8 cellular contexts compared by ENCODE assay signal in genomic region chr1:37930246-37931142, GRCh38. TPM values are rescaled to one million over a fixed set of nuclear protein-coding genes. Genes with fewer than 3 reads are reported as not detected.
DNase-seq lines count a peak whose midpoint lies in the region; ATAC-seq and TF ChIP-seq lines count a peak whose summit lies in the region.

No MANE protein-coding gene starts in this region.

- H3K4me2 ChIP-seq in GM23248 (ENCODE audit: unreplicated experiment) (peak overlapping the region; percentile 59), neural progenitor cell (peak overlapping the region; percentile 97)

- H3K4me1 ChIP-seq in GM23248 (ENCODE audit: insufficient read depth) (peaks cover 14% of the 10 kb centered on the region), duodenal mucosa (ENCODE audit: control insufficient read depth in 1 of 2, insufficient read depth in 2 of 2, low read length in 2 of 2) (peaks cover 11 to 20% of the 10 kb centered on the region in 2 donors), neural progenitor cell (peaks cover 11% of the 10 kb centered on the region), mucosa of descending colon (ENCODE audit: low read depth) (peaks cover 3% of the 10 kb centered on the region)

- H3K9me3 ChIP-seq in GM23248 (ENCODE audit: low read depth) (no peaks in the 10 kb centered on the region), duodenal mucosa (ENCODE audit: control insufficient read depth in 1 of 2, low read length in 2 of 2) (no peaks in the 10 kb centered on the region), neural progenitor cell (ENCODE audit: low read depth) (no peaks in the 10 kb centered on the region), mucosa of descending colon (no peaks in the 10 kb centered on the region)

- 82 to 83% methylated on average over 13 of the region's 13 CpGs for WGBS in GM23248 (ENCODE audit: low coverage in 1 of 2, low lambda C conversion rate in 2 of 2, missing lambda C conversion rate in 2 of 2), 2 experiments

- no peaks in the 10 kb centered on the region for H3K9me2 ChIP-seq in GM23248 (ENCODE audit: insufficient read depth)

- H3K4me3 Mint-ChIP-seq in T-helper 2 cell treated with Interferon-gamma antibody and Interleukin-4, amounts not matched to agents 5 μg/mL and 100 μg/mL, for 36 hours = peak overlapping the region; percentile 95
- peak overlapping the region; percentile 93 for H3K4me3 Mint-ChIP-seq in neural progenitor cell

- peak overlapping the region; percentile 78 for H3K27ac Mint-ChIP-seq in T-helper 2 cell treated with Interferon-gamma antibody and Interleukin-4, amounts not matched to agents 5 μg/mL and 100 μg/mL, for 36 hours
- no peak overlapping the region for H3K27ac Mint-ChIP-seq in neural progenitor cell

- no peak for ATAC-seq in GM21447 (IDR thresholded peaks at IDR 0.05; ENCODE audit: unreplicated experiment)
- ATAC-seq in mucosa of descending colon = no peak
- no peak for ATAC-seq in HG03175 (IDR thresholded peaks at IDR 0.05; ENCODE audit: unreplicated experiment)

- H3K27me3 ChIP-seq in GM23248 (replicated peaks; ENCODE audit: insufficient read depth) (no peaks in the 10 kb centered on the region), duodenal mucosa (ENCODE audit: control insufficient read depth in 1 of 2, insufficient read depth in 2 of 2, low read length in 2 of 2) (no peaks in the 10 kb centered on the region), neural progenitor cell (no peaks in the 10 kb centered on the region)

- H3F3A ChIP-seq in GM23248 (ENCODE audit: insufficient read depth) (peaks cover 19% of the 10 kb centered on the region), neural progenitor cell (ENCODE audit: low read depth) (peaks cover 21% of the 10 kb centered on the region)

- H3K4me3 ChIP-seq in GM23248 (peak overlapping the region; percentile 67), duodenal mucosa (ENCODE audit: low read depth in 1 of 2, low read length in 2 of 2) (peak overlapping the region; percentile 81 to 89), neural progenitor cell (peak overlapping the region; percentile 88), mucosa of descending colon (no peak overlapping the region)

- H3K79me2 ChIP-seq in GM23248 (ENCODE audit: insufficient read depth) = peaks cover 59% of the 10 kb centered on the region
- H3K79me2 ChIP-seq in neural progenitor cell (ENCODE audit: low read depth) = peaks cover 44% of the 10 kb centered on the region

- peaks cover 10% of the 10 kb centered on the region; the same call in 1 of the 2 replicates for H3K36me3 ChIP-seq in GM23248 (ENCODE audit: low read depth)
- H3K36me3 ChIP-seq in duodenal mucosa (ENCODE audit: control insufficient read depth in 1 of 2, insufficient read depth in 2 of 2, low read length in 2 of 2) = peaks cover 0 to 7% of the 10 kb centered on the region in 2 donors
- H3K36me3 ChIP-seq in neural progenitor cell = no peaks in the 10 kb centered on the region
- H3K36me3 ChIP-seq in mucosa of descending colon (ENCODE audit: low read depth) = no peaks in the 10 kb centered on the region

- H3K27me3 Mint-ChIP-seq in T-helper 2 cell treated with Interferon-gamma antibody and Interleukin-4, amounts not matched to agents 5 μg/mL and 100 μg/mL, for 36 hours (ENCODE audit: low read depth) = no peaks in the 10 kb centered on the region
- no peaks in the 10 kb centered on the region for H3K27me3 Mint-ChIP-seq in neural progenitor cell (ENCODE audit: insufficient read depth, low read depth)

- H4K20me1 ChIP-seq in GM23248 (ENCODE audit: insufficient read depth) = no peaks in the 10 kb centered on the region
- no peaks in the 10 kb centered on the region for H4K20me1 ChIP-seq in neural progenitor cell (ENCODE audit: low read depth)

- peak overlapping the region; percentile 68 for H3K9ac ChIP-seq in GM23248
- peak overlapping the region; percentile 75 to 87 for H3K9ac ChIP-seq in duodenal mucosa (ENCODE audit: low read depth in 1 of 2, low read length in 2 of 2)
- peak overlapping the region; percentile 82 for H3K9ac ChIP-seq in neural progenitor cell

- H3K36me3 Mint-ChIP-seq in T-helper 2 cell treated with Interferon-gamma antibody and Interleukin-4, amounts not matched to agents 5 μg/mL and 100 μg/mL, for 36 hours (ENCODE audit: low read depth) = peaks cover 17% of the 10 kb centered on the region
- H3K36me3 Mint-ChIP-seq in neural progenitor cell = peaks cover 8% of the 10 kb centered on the region

- H3K4me1 Mint-ChIP-seq in T-helper 2 cell treated with Interferon-gamma antibody and Interleukin-4, amounts not matched to agents 5 μg/mL and 100 μg/mL, for 36 hours (ENCODE audit: low read depth) = peaks cover 23% of the 10 kb centered on the region
- H3K4me1 Mint-ChIP-seq in neural progenitor cell = peaks cover 19% of the 10 kb centered on the region

- H2AFZ ChIP-seq in GM23248 = no peak overlapping the region
- H2AFZ ChIP-seq in neural progenitor cell (replicated peaks) = no peak overlapping the region

- intact Hi-C loops in mucosa of descending colon (cut with DNase I, micrococcal nuclease) = no loop called here

- H3K27ac ChIP-seq in GM23248 (no peak overlapping the region), duodenal mucosa (ENCODE audit: low read depth, low read length) (no peak overlapping the region), neural progenitor cell (no peak overlapping the region)

- peak; percentile 38 for DNase-seq in GM23248
- DNase-seq in T-helper 2 cell treated with Interferon-gamma antibody and Interleukin-4, amounts not matched to agents 5 μg/mL and 100 μg/mL, for 36 hours (ENCODE audit: low spot score) = peak; percentile 42
- DNase-seq in neural progenitor cell (ENCODE audit: low spot score) = no peak
- DNase-seq in mucosa of descending colon = no peak
- DNase-seq in dermis blood vessel endothelial cell = no peak

- TF ChIP-seq CTCF in neural progenitor cell (IDR thresholded peaks at IDR 0.05) (no peak), mucosa of descending colon (IDR thresholded peaks at IDR 0.05) (no peak)

- in situ Hi-C loops in GM23248 (cut with MboI) = no loop called here

- no peaks in the 10 kb centered on the region for H3K9me3 Mint-ChIP-seq in T-helper 2 cell treated with Interferon-gamma antibody and Interleukin-4, amounts not matched to agents 5 μg/mL and 100 μg/mL, for 36 hours
- H3K9me3 Mint-ChIP-seq in neural progenitor cell = no peaks in the 10 kb centered on the region

RNA-seq across cellular contexts. Expression of gene INPP5B, which starts 16.4 kb away (rescaled TPM):
- 24.4 and 34.3 TPM in 2 replicates for total RNA-seq in GM23248 (2014; rRNA removed; shearing (Covaris generic))
- 9.8 and 10.0 TPM in 2 replicates for polyA plus RNA-seq in GM23248 (2016; fragmentation: Nextera tagmentation; extraction: Ambion mirVana)
- total RNA-seq in neural progenitor cell (ENCODE audit: low replicate concordance) (22.0 and 27.2 TPM in 2 replicates), mucosa of descending colon (10 to 100 TPM; 21.5 to 37.9 (median 28.1) TPM), dermis blood vessel endothelial cell (21.3 and 21.5 TPM in 2 replicates)

RNA-seq across cellular contexts. Expression of gene SF3A3, which starts 59.3 kb away (rescaled TPM):
- total RNA-seq in GM23248 (2014; rRNA removed; shearing (Covaris generic)) = 37.9 and 62.3 TPM in 2 replicates
- polyA plus RNA-seq in GM23248 (2016; fragmentation: Nextera tagmentation; extraction: Ambion mirVana) = 63.4 and 72.3 TPM in 2 replicates
- 120 and 172 TPM in 2 replicates for total RNA-seq in neural progenitor cell (ENCODE audit: low replicate concordance)
- total RNA-seq in mucosa of descending colon = 10 to 100 TPM; 38.3 to 47.1 (median 44.7) TPM
- 73.7 and 136 TPM in 2 replicates for total RNA-seq in dermis blood vessel endothelial cell

Comparison
In these comparisons a context has a peak if more than half of its experiments do, and no peak if none do; other contexts are left out.
1. DNase-seq: peak in GM23248 (single experiment) and T-helper 2 cell treated with Interferon-gamma antibody and Interleukin-4, amounts not matched to agents 5 μg/mL and 100 μg/mL, for 36 hours (single experiment); none in neural progenitor cell (single experiment), mucosa of descending colon (0 of 3) and dermis blood vessel endothelial cell (single experiment).
2. Peak in every context shown above with its lines, with median percentiles within 50 percentile points of each other: H3K9ac ChIP-seq.